9 cellular contexts compared by ENCODE assay signal in the genomic region with DNA sequence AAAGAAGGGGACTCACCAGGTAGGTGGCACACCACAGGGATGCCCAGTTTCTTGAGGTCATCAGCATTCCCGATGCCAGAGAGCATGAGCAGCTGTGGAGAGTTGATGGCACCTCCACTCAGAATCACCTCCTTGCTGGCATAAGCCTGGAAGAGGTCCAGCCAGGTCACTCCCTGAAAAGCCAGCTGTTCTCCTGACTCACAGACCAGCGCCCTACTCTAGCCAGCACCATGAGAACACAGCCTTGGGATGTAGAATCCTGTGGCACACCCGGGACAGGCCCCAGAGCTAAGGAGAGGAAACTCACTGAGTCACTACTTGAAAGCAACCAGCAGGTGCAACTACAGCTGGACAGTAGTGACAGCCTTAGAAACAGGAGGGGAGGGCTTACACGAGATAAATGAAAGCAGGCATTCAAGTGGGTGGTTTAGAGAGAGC. TPM values are rescaled to one million over a fixed set of nuclear protein-coding genes. Genes with fewer than 3 reads are reported as not detected.
DNase-seq lines count a peak whose midpoint lies in the region; ATAC-seq and TF ChIP-seq lines count a peak whose summit lies in the region.
"Had no signal": no experiment of that assay in that cellular context is flagged by ENCODE, and none has a peak within 500 bp of the region (broad histone marks: within the 10 kb centered on the region; RNA-seq: fewer than 3 reads in every experiment).

No MANE protein-coding gene starts in this region.

- no peak overlapping the region for H3K27ac ChIP-seq in coronary artery

- no peak overlapping the region for H3K4me3 ChIP-seq in coronary artery

- ATAC-seq in GM19395 (IDR thresholded peaks at IDR 0.05; ENCODE audit: unreplicated experiment) (peak; percentile 79), HG02981 (IDR thresholded peaks at IDR 0.05; ENCODE audit: unreplicated experiment) (peak; percentile 65), GM18870 (IDR thresholded peaks at IDR 0.05; ENCODE audit: unreplicated experiment) (no peak), HG03139 (IDR thresholded peaks at IDR 0.05; ENCODE audit: unreplicated experiment) (no peak)
- ATAC-seq: activated T-cell treated with anti-CD3 and anti-CD28 coated beads, Interleukin-2, amount 50 U/mL, for 72 hours had no signal

- no peak for TF ChIP-seq CTCF in coronary artery (IDR thresholded peaks at IDR 0.05)

- peak; percentile 60 for DNase-seq in coronary artery (ENCODE audit: low spot score)
- DNase-seq in renal cortical epithelial cell (ENCODE audit: low read depth), result peak; percentile 71
- DNase-seq in GM19238 (ENCODE audit: insufficient read length, low spot score), result no peak
- DNase-seq: activated T-cell treated with anti-CD3 and anti-CD28 coated beads, Interleukin-2, amount 50 U/mL, for 72 hours; NCI-H524 treated with DMSO at 0.1 percent for 48 hours had no signal

RNA-seq across cellular contexts. Expression of a gene that starts 24.6 kb away (rescaled TPM):
- total RNA-seq in renal cortical epithelial cell, result 4.9 and 5.2 TPM in 2 replicates

RNA-seq across cellular contexts. Expression of a gene that starts 24.7 kb away (rescaled TPM):
- 1.4 and 10.9 TPM in 2 replicates for total RNA-seq in renal cortical epithelial cell

Comparison
In these comparisons a context has a peak if more than half of its experiments do, and no peak if none do; other contexts are left out.
1. ATAC-seq: peak in GM19395 (single experiment) and HG02981 (single experiment); none in GM18870 (single experiment) and HG03139 (single experiment).